ENCODE assay signal across 18 cellular contexts in genomic region chr17:79786930-79787643, GRCh38. TPM values are rescaled to one million over a fixed set of nuclear protein-coding genes. Genes with fewer than 3 reads are reported as not detected.
DNase-seq lines count a peak whose midpoint lies in the region; ATAC-seq and TF ChIP-seq lines count a peak whose summit lies in the region.
"Had no signal": no experiment of that assay in that cellular context is flagged by ENCODE, and none has a peak within 500 bp of the region (broad histone marks: within the 10 kb centered on the region; RNA-seq: fewer than 3 reads in every experiment).

No MANE protein-coding gene starts in this region.

- H3K27ac Mint-ChIP-seq in endothelial cell (ENCODE audit: unreplicated experiment): no peak overlapping the region
- no peak overlapping the region for H3K27ac Mint-ChIP-seq in activated T-helper 17 cell treated with anti-CD3 and anti-CD28 coated beads, Interleukin-2, amount 50 U/mL, for 72 hours

- DNase-seq in DND-41 (no peak), PC-9 (no peak), endothelial cell (ENCODE audit: low spot score) (no peak), upper lobe of right lung (peak; percentile 48), OCI-LY7 (ENCODE audit: low spot score) (no peak), C1 segment of cervical spinal cord (lab: John Stamatoyannopoulos, UW) (no peak)
- DNase-seq: DMS 273 treated with DMSO at 0.1 percent for 48 hours, GDM1, HCEC 1CT, KBM-7, NCI-H1105, NCI-H1694, NCI-H226, NCI-H524, NCI-H82, SJCRH30, SW 1271 had no signal

- H3K4me1 Mint-ChIP-seq in endothelial cell (ENCODE audit: unreplicated experiment): peaks cover 9% of the 10 kb centered on the region
- no peaks in the 10 kb centered on the region for H3K4me1 Mint-ChIP-seq in activated T-helper 17 cell treated with anti-CD3 and anti-CD28 coated beads, Interleukin-2, amount 50 U/mL, for 72 hours

- CTCF ChIA-PET in PC-9 (lab: Charles Lee): no interaction called here
- CTCF ChIA-PET in OCI-LY7 (lab: Charles Lee; ENCODE audit: unreplicated experiment): no interaction called here

- H3K36me3 ChIP-seq in DND-41 (ENCODE audit: insufficient read depth, low read length) (peaks cover 43% of the 10 kb centered on the region), PC-9 (ENCODE audit: low read depth) (no peaks in the 10 kb centered on the region), upper lobe of right lung (no peaks in the 10 kb centered on the region), OCI-LY7 (ENCODE audit: insufficient read depth, low read length) (0 out of 2 replicates have a peak, but pooled peaks cover 8% of the 10 kb centered on the region)

- no peak overlapping the region for H2AFZ ChIP-seq in DND-41 (ENCODE audit: low read depth, low read length)
- H2AFZ ChIP-seq in PC-9: no peak overlapping the region
- no peak overlapping the region for H2AFZ ChIP-seq in OCI-LY7 (ENCODE audit: low read length)

- BruUV-seq in PC-9 (replicated peaks; lab: Mats Ljungman, UMichigan) (TSS peak; percentile 20), OCI-LY7 (replicated peaks; lab: Mats Ljungman, UMichigan) (no TSS peak)

- H3K9ac ChIP-seq in DND-41 (ENCODE audit: low read depth, low read length): no peak overlapping the region

- peaks cover 9% of the 10 kb centered on the region for H3K27me3 Mint-ChIP-seq in endothelial cell (ENCODE audit: unreplicated experiment)
- H3K27me3 Mint-ChIP-seq in activated T-helper 17 cell treated with anti-CD3 and anti-CD28 coated beads, Interleukin-2, amount 50 U/mL, for 72 hours: peaks cover 42% of the 10 kb centered on the region

- H3K27me3 ChIP-seq in DND-41 (ENCODE audit: insufficient read depth, low read length, poor library complexity) (no peaks in the 10 kb centered on the region), PC-9 (ENCODE audit: insufficient read depth, low read depth) (no peaks in the 10 kb centered on the region), upper lobe of right lung (peaks cover 81% of the 10 kb centered on the region)
- H3K27me3 ChIP-seq: SJCRH30 had no signal

- TF ChIP-seq CTCF in DND-41 (IDR thresholded peaks at IDR 0.05; ENCODE audit: borderline replicate concordance, extremely low read depth, low read length, poor library complexity, severe bottlenecking) (no peak), PC-9 (conservative IDR thresholded peaks at IDR 0.05) (no peak), endothelial cell (IDR thresholded peaks at IDR 0.05; ENCODE audit: unreplicated experiment) (no peak), upper lobe of right lung (IDR thresholded peaks at IDR 0.05) (no peak), OCI-LY7 (conservative IDR thresholded peaks at IDR 0.05; ENCODE audit: low read length) (no peak)

- H3K79me2 ChIP-seq in DND-41 (ENCODE audit: insufficient read depth, low read length): peaks cover 5% of the 10 kb centered on the region; the same call in 1 of the 2 replicates
- no peaks in the 10 kb centered on the region for H3K79me2 ChIP-seq in PC-9 (ENCODE audit: low read depth)
- no peaks in the 10 kb centered on the region for H3K79me2 ChIP-seq in OCI-LY7 (ENCODE audit: insufficient read depth, low read depth, low read length)

- no peaks in the 10 kb centered on the region for H3K9me3 ChIP-seq in DND-41 (ENCODE audit: insufficient read depth, low read length, severe bottlenecking)
- no peaks in the 10 kb centered on the region for H3K9me3 ChIP-seq in PC-9 (ENCODE audit: insufficient read depth, low read depth)
- no peaks in the 10 kb centered on the region for H3K9me3 ChIP-seq in upper lobe of right lung
- H3K9me3 ChIP-seq in OCI-LY7 (ENCODE audit: low read length): no peaks in the 10 kb centered on the region
- H3K9me3 ChIP-seq: SJCRH30 had no signal

- H3K9me2 ChIP-seq in PC-9 (ENCODE audit: insufficient read depth) (no peaks in the 10 kb centered on the region), OCI-LY7 (ENCODE audit: insufficient read depth, low read length) (no peaks in the 10 kb centered on the region)

- H3K27ac ChIP-seq in DND-41 (ENCODE audit: low read length) (0 out of 2 replicates have a peak overlapping the region, but pooled peaks have one; percentile 20), PC-9 (no peak overlapping the region), upper lobe of right lung (no peak overlapping the region), OCI-LY7 (ENCODE audit: low read depth, low read length, poor library complexity, severe bottlenecking) (no peak overlapping the region)
- H3K27ac ChIP-seq: SJCRH30 had no signal

- H3K4me2 ChIP-seq in DND-41 (ENCODE audit: insufficient read depth, low read length) (no peak overlapping the region), PC-9 (no peak overlapping the region), OCI-LY7 (ENCODE audit: low read length) (no peak overlapping the region)

- H3K36me3 Mint-ChIP-seq in endothelial cell (ENCODE audit: low read depth, unreplicated experiment): peaks cover 20% of the 10 kb centered on the region
- no peaks in the 10 kb centered on the region for H3K36me3 Mint-ChIP-seq in activated T-helper 17 cell treated with anti-CD3 and anti-CD28 coated beads, Interleukin-2, amount 50 U/mL, for 72 hours (ENCODE audit: low read depth)

- peaks cover 7% of the 10 kb centered on the region; the same call in 1 of the 2 replicates for H3F3A ChIP-seq in PC-9 (ENCODE audit: insufficient read depth, low read depth)

- H3K9me3 Mint-ChIP-seq in endothelial cell (ENCODE audit: unreplicated experiment): no peaks in the 10 kb centered on the region
- no peaks in the 10 kb centered on the region for H3K9me3 Mint-ChIP-seq in activated T-helper 17 cell treated with anti-CD3 and anti-CD28 coated beads, Interleukin-2, amount 50 U/mL, for 72 hours

- H3K4me3 ChIP-seq in DND-41 (ENCODE audit: low read depth in 1 of 2, low read length in 2 of 2) (no peak overlapping the region), PC-9 (no peak overlapping the region), upper lobe of right lung (no peak overlapping the region), OCI-LY7 (ENCODE audit: low read depth, low read length, poor library complexity, severe bottlenecking) (no peak overlapping the region)
- H3K4me3 ChIP-seq: SJCRH30 had no signal

- no peaks in the 10 kb centered on the region for H3K4me1 ChIP-seq in DND-41 (ENCODE audit: insufficient read depth, low read length)
- no peaks in the 10 kb centered on the region for H3K4me1 ChIP-seq in PC-9 (replicated peaks; ENCODE audit: insufficient read depth)
- H3K4me1 ChIP-seq in upper lobe of right lung: peaks cover 12% of the 10 kb centered on the region
- peaks cover 1% of the 10 kb centered on the region for H3K4me1 ChIP-seq in OCI-LY7 (ENCODE audit: insufficient read depth, low read length, poor library complexity, severe bottlenecking)

- ATAC-seq in DND-41 (ENCODE audit: insufficient read depth, low read depth): 0 out of 3 replicates have a peak, but pooled peaks have one; percentile 13
- no peak for ATAC-seq in upper lobe of right lung
- ATAC-seq in activated T-helper 17 cell treated with anti-CD3 and anti-CD28 coated beads, Interleukin-2, amount 50 U/mL, for 72 hours (replicated peaks): no peak

- peak overlapping the region; percentile 42 for H3K4me3 Mint-ChIP-seq in endothelial cell (ENCODE audit: unreplicated experiment)
- no peak overlapping the region for H3K4me3 Mint-ChIP-seq in activated T-helper 17 cell treated with anti-CD3 and anti-CD28 coated beads, Interleukin-2, amount 50 U/mL, for 72 hours

- intact Hi-C loops in PC-9 (cut with micrococcal nuclease; ENCODE audit: unreplicated experiment): no loop called here
- intact Hi-C loops in upper lobe of right lung (cut with DNase I): loop anchor here (10.0 kb wide), 2 partner anchors 128 to 188 kb away; no protein-coding TSS in a partner anchor
- intact Hi-C loops in OCI-LY7 (cut with micrococcal nuclease; ENCODE audit: unreplicated experiment): no loop called here

- peaks cover 47% of the 10 kb centered on the region for H4K20me1 ChIP-seq in DND-41 (ENCODE audit: insufficient read depth, low read length)
- H4K20me1 ChIP-seq in PC-9 (ENCODE audit: insufficient read depth): no peaks in the 10 kb centered on the region
- no peaks in the 10 kb centered on the region for H4K20me1 ChIP-seq in OCI-LY7 (ENCODE audit: insufficient read depth, low read length)

- POLR2A ChIA-PET in PC-9 (lab: Charles Lee; ENCODE audit: unreplicated experiment): no interaction called here
- POLR2A ChIA-PET in OCI-LY7 (lab: Charles Lee): interaction anchor here (0.6 to 1.4 kb wide), 3 partner anchors 98 to 210 kb away, joined by 3 read pairs; no protein-coding TSS in a partner anchor

RNA-seq across cellular contexts. Expression of gene CBX2, which starts 9.1 kb away (rescaled TPM):
- total RNA-seq in PC-9 (2021) (30.4 and 32.6 TPM in 2 replicates), endothelial cell (ENCODE audit: unreplicated experiment) (50.0 TPM), upper lobe of right lung (3.4 TPM), OCI-LY7 (2022) (27.9 and 31.2 TPM in 2 replicates)
- 29.9 and 31.5 TPM in 2 replicates for total RNA-seq in OCI-LY7 (2014; rRNA removed; shearing (Covaris generic))
- total RNA-seq in activated T-helper 17 cell treated with anti-CD3 and anti-CD28 coated beads, Interleukin-2, amount 50 U/mL, for 72 hours: 1 to 10 TPM in 1 of 2 donors, under 1 TPM in 1; 0.50 to 1.6 TPM

RNA-seq across cellular contexts. Expression of gene CBX8, which starts 9.8 kb away (rescaled TPM):
- total RNA-seq in PC-9 (2021) (14.2 and 15.5 TPM in 2 replicates), endothelial cell (ENCODE audit: unreplicated experiment) (3.3 TPM), upper lobe of right lung (4.9 TPM), OCI-LY7 (2022) (13.9 and 16.3 TPM in 2 replicates)
- total RNA-seq in OCI-LY7 (2014; rRNA removed; shearing (Covaris generic)): 7.5 and 11.7 TPM in 2 replicates
- total RNA-seq in activated T-helper 17 cell treated with anti-CD3 and anti-CD28 coated beads, Interleukin-2, amount 50 U/mL, for 72 hours: 1 to 10 TPM; 1.6 to 5.5 TPM

RNA-seq across cellular contexts. Expression of gene CBX4, which starts 52.2 kb away (rescaled TPM):
- total RNA-seq in PC-9 (2021) (32.0 and 33.1 TPM in 2 replicates), endothelial cell (ENCODE audit: unreplicated experiment) (6.8 TPM), upper lobe of right lung (20.2 TPM), OCI-LY7 (2022) (110 and 121 TPM in 2 replicates)
- total RNA-seq in OCI-LY7 (2014; rRNA removed; shearing (Covaris generic)): 98.9 and 109 TPM in 2 replicates
- total RNA-seq in activated T-helper 17 cell treated with anti-CD3 and anti-CD28 coated beads, Interleukin-2, amount 50 U/mL, for 72 hours: 1 to 10 TPM; 8.7 to 9.1 TPM

RNA-seq across cellular contexts. Expression of gene ENPP7, which starts 56.3 kb away (rescaled TPM):
- not detected in 2 replicates for total RNA-seq in PC-9 (2021)
- total RNA-seq in endothelial cell (ENCODE audit: unreplicated experiment): not detected
- not detected for total RNA-seq in upper lobe of right lung
- total RNA-seq in OCI-LY7 (2014; rRNA removed; shearing (Covaris generic)): 0.28 and 0.93 TPM in 2 replicates
- 0.42 and 0.53 TPM in 2 replicates for total RNA-seq in OCI-LY7 (2022)
- total RNA-seq in activated T-helper 17 cell treated with anti-CD3 and anti-CD28 coated beads, Interleukin-2, amount 50 U/mL, for 72 hours: under 1 TPM in 1 of 2 donors, not detected in 1; 0.50 TPM
- total RNA-seq: SJCRH30 had no signal
